1 cellular context compared by ENCODE assay signal in genomic region chr1:988061-988460, GRCh38. TPM values are rescaled to one million over a fixed set of nuclear protein-coding genes. Genes with fewer than 3 reads are reported as not detected.
"Had no signal": no experiment of that assay in that cellular context is flagged by ENCODE, and none has a peak within 500 bp of the region (broad histone marks: within the 10 kb centered on the region; RNA-seq: fewer than 3 reads in every experiment).

No MANE protein-coding gene starts in this region.

RNA-seq across cellular contexts. Expression of gene PERM1, which starts 6.2 kb away (rescaled TPM):
- total RNA-seq: GM12878 had no signal
- polyA plus RNA-seq: GM12878 had no signal
